Comparison of ENCODE assay signal across 1 cellular context in the genomic region with DNA sequence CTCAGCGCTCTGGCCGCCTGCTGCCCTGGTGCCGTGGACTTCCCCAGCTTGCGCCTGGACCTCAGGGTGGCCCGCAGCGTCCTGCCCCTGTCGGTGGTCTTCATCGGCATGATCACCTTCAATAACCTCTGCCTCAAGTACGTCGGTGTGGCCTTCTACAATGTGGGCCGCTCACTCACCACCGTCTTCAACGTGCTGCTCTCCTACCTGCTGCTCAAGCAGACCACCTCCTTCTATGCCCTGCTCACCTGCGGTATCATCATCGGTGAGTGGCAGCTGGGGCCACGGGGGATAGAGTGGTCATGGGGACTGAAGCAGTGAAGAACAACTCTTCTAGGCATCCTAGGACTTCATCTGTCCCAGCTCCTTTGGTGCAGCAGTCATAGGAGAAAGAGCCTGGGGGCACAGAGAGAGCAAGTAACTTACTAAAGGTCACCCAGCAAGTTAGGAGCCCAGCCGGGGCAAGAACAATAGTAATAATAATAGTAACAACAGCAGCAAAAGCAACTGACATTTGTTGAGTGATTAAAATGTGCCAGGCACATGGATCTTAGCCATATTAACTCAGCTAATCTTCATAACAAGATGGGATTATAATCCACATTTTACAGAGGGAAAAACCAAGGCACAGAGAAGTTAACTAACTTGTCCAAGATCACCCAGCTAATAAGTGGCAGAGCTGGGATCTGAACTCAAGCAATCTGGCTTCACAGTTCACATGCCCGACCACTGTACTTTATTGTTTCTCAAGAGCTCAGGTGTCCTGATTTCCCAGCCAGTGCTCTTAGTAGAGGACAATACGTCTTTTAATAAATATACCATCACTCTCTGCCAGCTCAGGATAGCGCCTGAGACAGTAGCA.
TF ChIP-seq lines count a peak whose summit lies in the region.

No MANE protein-coding gene starts in this region.

TF ChIP-seq in endothelial cell of umbilical vein, 7 proteins besides CTCF, POLR2A, EP300 and RAD21:
- no peak for TF ChIP-seq JUN (IDR thresholded peaks at IDR 0.05; ENCODE audit: borderline replicate concordance, insufficient read depth, insufficient read length, low read depth)
- TF ChIP-seq MYC (IDR thresholded peaks at IDR 0.05; ENCODE audit: low read depth, low read length) = no peak
- TF ChIP-seq FOS (IDR thresholded peaks at IDR 0.05; ENCODE audit: borderline replicate concordance, insufficient read depth, low read length) = no peak
- TF ChIP-seq EZH2 (IDR thresholded peaks at IDR 0.05; ENCODE audit: borderline replicate concordance, low read depth, low read length, severe bottlenecking) = no peak
- no peak for TF ChIP-seq POLR2AphosphoS5 (IDR thresholded peaks at IDR 0.05; ENCODE audit: insufficient read depth, low read depth, low read length)
